In the genomic region with DNA sequence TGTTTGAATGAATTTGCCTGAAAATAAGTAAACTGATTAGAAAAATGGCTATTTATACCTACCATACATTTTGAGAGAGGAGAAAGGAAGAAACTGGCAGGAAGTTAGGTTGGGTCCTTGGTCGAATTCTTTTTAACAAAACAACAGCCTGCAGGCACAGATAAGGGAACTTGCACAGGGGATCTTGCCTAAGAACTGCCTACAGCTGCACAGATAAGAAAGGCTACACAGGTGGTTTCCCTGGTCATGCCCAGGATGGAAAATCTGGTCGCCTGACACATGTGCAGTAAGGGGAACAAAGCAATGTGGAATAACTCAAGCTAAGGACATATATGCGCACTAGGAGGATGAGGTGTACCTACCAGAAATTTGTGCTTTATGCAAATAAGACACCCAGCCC, we compare ENCODE assay signal across 30 cellular contexts.
A peak's percentile ranks its signal among the peaks of the same experiment; 100 is the strongest.
DNase-seq lines count a peak whose midpoint lies in the region; ATAC-seq, FAIRE-seq and TF ChIP-seq lines count a peak whose summit lies in the region.
"Had no signal": no experiment of that assay in that cellular context is flagged by ENCODE, and none has a peak within 500 bp of the region (broad histone marks: within the 10 kb centered on the region; RNA-seq: fewer than 3 reads in every experiment).

No MANE protein-coding gene starts in this region.

- no peaks in the 10 kb centered on the region for H3K9me3 ChIP-seq in H1 (ENCODE audit: insufficient read depth in 2 of 2, low read depth in 1 of 2, low read length in 1 of 2)
- H3K9me3 ChIP-seq: BLaER1, tibial nerve had no signal

- H3K23me2 ChIP-seq in H1 (ENCODE audit: low read depth, low read length), result no peaks in the 10 kb centered on the region

- no peak overlapping the region for H4K8ac ChIP-seq in H1 (ENCODE audit: extremely low read depth, insufficient read depth, low read length)

- H3K9ac ChIP-seq in H1 (replicated peaks in 1 of 4; ENCODE audit: extremely low read depth in 1 of 4, low read depth in 3 of 4, low read length in 3 of 4), result no peak overlapping the region
- H3K9ac ChIP-seq: BLaER1 had no signal

- no peak overlapping the region for H4K5ac ChIP-seq in H1 (ENCODE audit: insufficient read length, low read depth, low read length)

- no peak for TF ChIP-seq POLR2A in H1 (IDR thresholded peaks at IDR 0.05; ENCODE audit: control extremely low read depth in 1 of 2, low read depth in 2 of 2, low read length in 2 of 2)

- H2AFZ ChIP-seq in H1 (ENCODE audit: low read length), result 0 out of 2 replicates have a peak overlapping the region, but pooled peaks have one; percentile 2

- peak overlapping the region; percentile 15; the same call in 1 of the 2 replicates for H3K18ac ChIP-seq in H1 (ENCODE audit: extremely low read depth, low read length)

- H3K36me3 ChIP-seq in H1 (ENCODE audit: control insufficient read depth in 2 of 4, insufficient read depth in 4 of 4, low read length in 3 of 4), result no peaks in the 10 kb centered on the region
- H3K36me3 ChIP-seq: BLaER1, tibial nerve, WERI-Rb-1 had no signal

- TF ChIP-seq EP300 in H1 (IDR thresholded peaks at IDR 0.05; ENCODE audit: borderline replicate concordance in 1 of 2, low read depth in 2 of 2, low read length in 2 of 2), result no peak

- no peak overlapping the region for H2BK5ac ChIP-seq in H1 (ENCODE audit: low read depth, low read length)

- H3K27ac ChIP-seq in H1 (ENCODE audit: low read depth, low read length) (no peak overlapping the region), foreskin keratinocyte (no peak overlapping the region)
- H3K27ac ChIP-seq: BLaER1, SK-N-MC, tibial nerve, WERI-Rb-1 had no signal

- no peak overlapping the region for H3K4me3 ChIP-seq in H1 (ENCODE audit: extremely low read depth in 1 of 4, insufficient read depth in 2 of 4, low read depth in 3 of 4, low read length in 4 of 4)
- H3K4me3 ChIP-seq: BLaER1, SK-N-MC, tibial nerve had no signal

- TF ChIP-seq CTCF in H1 (IDR thresholded peaks at IDR 0.05; ENCODE audit: control extremely low read depth in 1 of 3, insufficient read depth in 1 of 3, low read depth in 1 of 3, low read length in 3 of 3), result no peak
- no peak for TF ChIP-seq CTCF in foreskin keratinocyte (conservative IDR thresholded peaks at IDR 0.05)

- H3K4me1 ChIP-seq in H1 (replicated peaks in 1 of 4; ENCODE audit: control insufficient read depth in 3 of 4, insufficient read depth in 4 of 4, low read length in 3 of 4) (peaks cover 0 to 12% (median 10%) of the 10 kb centered on the region in 4 experiments; a peak in 4 of 7 replicates), foreskin keratinocyte (no peaks in the 10 kb centered on the region)
- H3K4me1 ChIP-seq: BLaER1 had no signal

- ATAC-seq in foreskin keratinocyte, result no peak
- ATAC-seq in naive thymus-derived CD8-positive, alpha-beta T cell, result no peak
- ATAC-seq: natural killer cell treated with Interleukin-12 subunit alpha and Interleukin-12 subunit beta and Interleukin-15 and Interleukin-18, amount 100 ng/mL, for 72 hours; PC-3 had no signal

- H3K23ac ChIP-seq in H1 (ENCODE audit: insufficient read length), result no peak overlapping the region

- no peak overlapping the region for H2AK5ac ChIP-seq in H1 (ENCODE audit: low read depth, low read length)

- H3K9me3 Mint-ChIP-seq in naive thymus-derived CD8-positive, alpha-beta T cell, result peaks cover 0 to 17% (median 4%) of the 10 kb centered on the region in 9 donors

- H3K36me3 Mint-ChIP-seq in naive thymus-derived CD8-positive, alpha-beta T cell, result no peaks in the 10 kb centered on the region
- H3K36me3 Mint-ChIP-seq: activated naive CD8-positive, alpha-beta T cell; natural killer cell treated with Interleukin-12 subunit alpha and Interleukin-12 subunit beta and Interleukin-15 and Interleukin-18, amount 100 ng/mL, for 72 hours had no signal

- no peak overlapping the region for H2BK15ac ChIP-seq in H1 (ENCODE audit: low read length)

- no peak for FAIRE-seq in H1 (lab: Jason Lieb, UNC)
- FAIRE-seq: G401.6, keratinocyte had no signal

- H3K4me2 ChIP-seq in H1 (ENCODE audit: insufficient read depth in 1 of 2, low read depth in 2 of 2, low read length in 2 of 2), result no peak overlapping the region
- H3K4me2 ChIP-seq: BLaER1 had no signal

- H3K4me3 Mint-ChIP-seq in naive thymus-derived CD8-positive, alpha-beta T cell, result no peak overlapping the region
- H3K4me3 Mint-ChIP-seq: activated naive CD8-positive, alpha-beta T cell; natural killer cell treated with Interleukin-12 subunit alpha and Interleukin-12 subunit beta and Interleukin-15 and Interleukin-18, amount 100 ng/mL, for 72 hours had no signal

- no peak for TF ChIP-seq RAD21 in H1 (IDR thresholded peaks at IDR 0.05 in 1 of 2, conservative IDR thresholded peaks at IDR 0.05 in 1 of 2; ENCODE audit: low read depth in 2 of 2, low read length in 2 of 2)

- no peaks in the 10 kb centered on the region for H3K4me1 Mint-ChIP-seq in naive thymus-derived CD8-positive, alpha-beta T cell

- no peak overlapping the region for H2BK120ac ChIP-seq in H1 (replicated peaks; ENCODE audit: low read depth, low read length)

- H3K27me3 Mint-ChIP-seq in naive thymus-derived CD8-positive, alpha-beta T cell, result no peaks in the 10 kb centered on the region
- H3K27me3 Mint-ChIP-seq: activated naive CD8-positive, alpha-beta T cell; natural killer cell treated with Interleukin-12 subunit alpha and Interleukin-12 subunit beta and Interleukin-15 and Interleukin-18, amount 100 ng/mL, for 72 hours had no signal

- no peak overlapping the region for H4K91ac ChIP-seq in H1 (replicated peaks; ENCODE audit: insufficient read length, low read length)

- intact Hi-C loops in posterior vena cava (cut with DNase I), result no loop called here

- no peaks in the 10 kb centered on the region for H4K20me1 ChIP-seq in H1 (replicated peaks in 1 of 2; ENCODE audit: control insufficient read depth in 1 of 2, insufficient read depth in 2 of 2, low read length in 2 of 2)
- H4K20me1 ChIP-seq: BLaER1 had no signal

- H3K14ac ChIP-seq in H1 (ENCODE audit: insufficient read length), result no peak overlapping the region

- H2BK12ac ChIP-seq in H1 (ENCODE audit: low read depth, low read length), result no peak overlapping the region

- no peak overlapping the region for H3K4ac ChIP-seq in H1 (replicated peaks; ENCODE audit: insufficient read length, low read depth, low read length)

- no peak overlapping the region for H3K27ac Mint-ChIP-seq in naive thymus-derived CD8-positive, alpha-beta T cell
- H3K27ac Mint-ChIP-seq: activated naive CD8-positive, alpha-beta T cell; natural killer cell treated with Interleukin-12 subunit alpha and Interleukin-12 subunit beta and Interleukin-15 and Interleukin-18, amount 100 ng/mL, for 72 hours had no signal

- 83% methylated on average over 3 of the region's 3 CpGs; no CpG with 5 or more reads in 1 of the 2 experiments for WGBS in H1 (ENCODE audit: extremely low coverage in 1 of 2, insufficient coverage in 1 of 2, insufficient read length in 1 of 2, insufficient replicate concordance in 2 of 2, low coverage in 1 of 2, low lambda C conversion rate in 2 of 2, missing lambda C conversion rate in 1 of 2), 2 experiments

- POLR2A ChIA-PET in H1 (lab: Charles Lee; ENCODE audit: partially characterized antibody), result no interaction called here
- POLR2A ChIA-PET in naive thymus-derived CD8-positive, alpha-beta T cell (lab: Charles Lee), result no interaction called here

- DNase-seq in HUDEP-2 (lab: John Stamatoyannopoulos, UW; ENCODE audit: unreplicated experiment in 76 of 76) (peak in 66 of 76 experiments; percentile 1 to 83 (median 38)), SKM-1 (lab: John Stamatoyannopoulos, UW; ENCODE audit: unreplicated experiment) (peak; percentile 63), H1 (ENCODE audit: low read depth in 1 of 2, low spot score in 2 of 2) (no peak), posterior vena cava (ENCODE audit: low spot score) (peak; percentile 52), superior temporal gyrus (ENCODE audit: extremely low spot score) (no peak), foreskin keratinocyte (no peak)
- no peak for DNase-seq in naive thymus-derived CD8-positive, alpha-beta T cell
- DNase-seq: activated CD4-positive, alpha-beta T cell treated with anti-CD3 and anti-CD28 coated beads for 48 hours; activated CD8-positive, alpha-beta memory T cell treated with anti-CD3 and anti-CD28 coated beads for 24 hours; activated effector memory CD4-positive, alpha-beta T cell treated with anti-CD3 and anti-CD28 coated beads, Interleukin-2, amount 50 U/mL, for 16 hours; activated T-cell treated with anti-CD3 and anti-CD28 coated beads, Interleukin-2, amount 50 U/mL, for 1 hour; anterior cingulate cortex; DMS53; effector CD4-positive, alpha-beta T cell; IMR-90; NCI-H1417; NCI-H2029 treated with DMSO at 0.1 percent for 48 hours; NCI-H524 treated with DMSO at 0.1 percent for 48 hours; occipital lobe; PC-3; stimulated activated CD4-positive, alpha-beta T cell treated with anti-CD3 and anti-CD28 coated beads, Interleukin-4, amount 100 ng/mL, for 1 hour; T-helper 2 cell; WERI-Rb-1 had no signal

- H2BK20ac ChIP-seq in H1 (ENCODE audit: low read length), result no peak overlapping the region

- CTCF ChIA-PET in H1 (lab: Charles Lee; ENCODE audit: partially characterized antibody), result no interaction called here

- H3K79me1 ChIP-seq in H1 (ENCODE audit: low read depth, low read length), result no peaks in the 10 kb centered on the region

- no peaks in the 10 kb centered on the region for H3K79me2 ChIP-seq in H1 (ENCODE audit: control insufficient read depth in 1 of 2, insufficient read depth in 2 of 2, low read length in 2 of 2)

- H3K56ac ChIP-seq in H1 (replicated peaks; ENCODE audit: insufficient read length, low read depth, low read length), result no peak overlapping the region

- no peaks in the 10 kb centered on the region for H3K27me3 ChIP-seq in H1 (replicated peaks in 1 of 4; ENCODE audit: control insufficient read depth in 3 of 4, extremely low read depth in 1 of 4, insufficient read depth in 3 of 4, low read length in 3 of 4)
- H3K27me3 ChIP-seq in foreskin keratinocyte, result no peaks in the 10 kb centered on the region
- H3K27me3 ChIP-seq: BLaER1, tibial nerve had no signal

TF ChIP-seq in H1, 55 proteins besides CTCF, POLR2A, EP300 and RAD21 (continues in another document):
- TF ChIP-seq RNF2 (IDR thresholded peaks at IDR 0.05; ENCODE audit: borderline replicate concordance, low read depth, low read length, missing control alignments, poor library complexity, severe bottlenecking) (no peak), RBBP5 (IDR thresholded peaks at IDR 0.05; ENCODE audit: borderline replicate concordance, low read depth, low read length) (no peak), NANOG (IDR thresholded peaks at IDR 0.05; ENCODE audit: insufficient read depth, low read depth, low read length, poor library complexity, severe bottlenecking) (no peak), BCL11A (IDR thresholded peaks at IDR 0.05; ENCODE audit: low read depth in 2 of 2, low read length in 2 of 2) (no peak), CBX5 (IDR thresholded peaks at IDR 0.05; ENCODE audit: low read depth, low read length) (no peak), EZH2 (IDR thresholded peaks at IDR 0.05; ENCODE audit: low read depth, low read length, severe bottlenecking) (no peak), SP1 (IDR thresholded peaks at IDR 0.05; ENCODE audit: low read depth, low read length) (no peak)

Comparison
In these comparisons a context has a peak if more than half of its experiments do, and no peak if none do; other contexts are left out.
1. DNase-seq: peak in HUDEP-2 (66 of 76), SKM-1 (single experiment) and posterior vena cava (single experiment); none in H1 (0 of 2), superior temporal gyrus (single experiment), foreskin keratinocyte (0 of 2) and naive thymus-derived CD8-positive, alpha-beta T cell (0 of 10).